In genomic region chr5:83988293-83988685, GRCh38 we compare ENCODE assay signal across 21 cellular contexts.
"Had no signal": no experiment of that assay in that cellular context is flagged by ENCODE, and none has a peak within 500 bp of the region (broad histone marks: within the 10 kb centered on the region; RNA-seq: fewer than 3 reads in every experiment).

No MANE protein-coding gene starts in this region.

- H3K27ac Mint-ChIP-seq: natural killer cell; progenitor cell of endocrine pancreas; stimulated activated naive B cell treated with anti-CD40 and anti-IgM and Interleukin-4, amounts not matched to agents 10 μg/mL and 1 μg/mL and 100 μg/mL, for 72 hours; stimulated activated naive CD8-positive, alpha-beta T cell treated with anti-CD3 and anti-CD28 coated beads, Interleukin-15, Interleukin-2, amounts not matched to agents 100 ng/mL and 50 ng/mL, for 24 hours had no signal

- H3K27me3 ChIP-seq: dorsolateral prefrontal cortex, heart left ventricle, hepatocyte, left lung, neutrophil, pancreas, right lobe of liver, tibial nerve, upper lobe of left lung, uterus had no signal

- H3K4me1 ChIP-seq: heart left ventricle, left lung, pancreas, right lobe of liver, tibial nerve, upper lobe of left lung, uterus had no signal

- H3K27me3 Mint-ChIP-seq: progenitor cell of endocrine pancreas; stimulated activated naive B cell treated with anti-CD40 and anti-IgM and Interleukin-4, amounts not matched to agents 10 μg/mL and 1 μg/mL and 100 μg/mL, for 72 hours; stimulated activated naive CD8-positive, alpha-beta T cell treated with anti-CD3 and anti-CD28 coated beads, Interleukin-15, Interleukin-2, amounts not matched to agents 100 ng/mL and 50 ng/mL, for 24 hours had no signal

- ATAC-seq: heart left ventricle; left cardiac atrium; left lung; natural killer cell; pancreas; right lobe of liver; stimulated activated naive B cell treated with anti-CD40 and anti-IgM and Interleukin-4, amounts not matched to agents 10 μg/mL and 1 μg/mL and 100 μg/mL, for 72 hours had no signal

- H3K9me3 Mint-ChIP-seq: neural crest cell had no signal

- H3K4me1 Mint-ChIP-seq: natural killer cell; neural crest cell; stimulated activated naive B cell treated with anti-CD40 and anti-IgM and Interleukin-4, amounts not matched to agents 10 μg/mL and 1 μg/mL and 100 μg/mL, for 72 hours had no signal

- H3K4me3 Mint-ChIP-seq: natural killer cell; neural crest cell; stimulated activated naive B cell treated with anti-CD40 and anti-IgM and Interleukin-4, amounts not matched to agents 10 μg/mL and 1 μg/mL and 100 μg/mL, for 72 hours; stimulated activated naive CD8-positive, alpha-beta T cell treated with anti-CD3 and anti-CD28 coated beads, Interleukin-15, Interleukin-2, amounts not matched to agents 100 ng/mL and 50 ng/mL, for 24 hours had no signal

- H3K27ac ChIP-seq: heart left ventricle, hepatocyte, left lung, neutrophil, pancreas, right lobe of liver, thoracic aorta, tibial nerve, upper lobe of left lung, uterus had no signal

- H3K4me3 ChIP-seq: dorsolateral prefrontal cortex, heart left ventricle, hepatocyte, left lung, pancreas, right lobe of liver, thoracic aorta, tibial nerve, upper lobe of left lung, uterus had no signal

- H2AFZ ChIP-seq: hepatocyte had no signal

- DNase-seq: dorsolateral prefrontal cortex; effector CD4-positive, alpha-beta T cell; heart left ventricle; left cardiac atrium; left lung; natural killer cell; pancreas; right lobe of liver; small intestine; stimulated activated CD4-positive, alpha-beta T cell treated with anti-CD3 and anti-CD28 coated beads, Interleukin-15, amount 100 ng/mL, for 24 hours; stimulated activated CD4-positive, alpha-beta T cell treated with anti-CD3 and anti-CD28 coated beads, Interleukin-2, amount 100 ng/mL, for 48 hours; stimulated activated naive B cell treated with anti-CD40 and anti-IgM and Interleukin-4, amounts not matched to agents 10 μg/mL and 1 μg/mL and 100 μg/mL, for 72 hours; upper lobe of left lung; uterus had no signal

- H3K36me3 Mint-ChIP-seq: natural killer cell; stimulated activated naive B cell treated with anti-CD40 and anti-IgM and Interleukin-4, amounts not matched to agents 10 μg/mL and 1 μg/mL and 100 μg/mL, for 72 hours had no signal

- H3K36me3 ChIP-seq: heart left ventricle, left lung, neutrophil, pancreas, right lobe of liver, thoracic aorta, tibial nerve, upper lobe of left lung, uterus had no signal

- H3K9me3 ChIP-seq: heart left ventricle, left lung, neutrophil, pancreas, right lobe of liver, thoracic aorta, tibial nerve, upper lobe of left lung, uterus had no signal

- H3K4me2 ChIP-seq: hepatocyte had no signal
